1 cellular context compared by ENCODE assay signal in the genomic region with DNA sequence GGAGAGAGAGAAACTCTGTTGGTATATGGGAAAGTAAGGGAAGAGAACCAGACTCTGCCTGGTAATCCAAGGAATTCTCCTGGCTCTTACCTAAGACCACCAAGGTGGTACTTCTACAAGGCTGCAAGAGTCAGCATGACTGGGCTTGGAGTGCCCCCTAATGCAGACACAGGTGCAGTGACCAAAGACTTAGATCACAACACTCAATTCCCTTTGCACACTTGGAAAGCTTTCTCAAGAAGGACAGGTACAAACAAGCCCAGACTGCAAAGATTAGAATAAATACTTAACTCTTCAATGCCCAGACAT.
TF ChIP-seq lines count a peak whose summit lies in the region.

No MANE protein-coding gene starts in this region.

TF ChIP-seq in HCT116, 20 proteins besides CTCF, POLR2A, EP300 and RAD21 (continued from another document):
- TF ChIP-seq, protein P1, sequence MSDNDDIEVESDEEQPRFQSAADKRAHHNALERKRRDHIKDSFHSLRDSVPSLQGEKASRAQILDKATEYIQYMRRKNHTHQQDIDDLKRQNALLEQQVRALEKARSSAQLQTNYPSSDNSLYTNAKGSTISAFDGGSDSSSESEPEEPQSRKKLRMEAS (IDR thresholded peaks at IDR 0.05), result no peak
- TF ChIP-seq, protein P2, sequence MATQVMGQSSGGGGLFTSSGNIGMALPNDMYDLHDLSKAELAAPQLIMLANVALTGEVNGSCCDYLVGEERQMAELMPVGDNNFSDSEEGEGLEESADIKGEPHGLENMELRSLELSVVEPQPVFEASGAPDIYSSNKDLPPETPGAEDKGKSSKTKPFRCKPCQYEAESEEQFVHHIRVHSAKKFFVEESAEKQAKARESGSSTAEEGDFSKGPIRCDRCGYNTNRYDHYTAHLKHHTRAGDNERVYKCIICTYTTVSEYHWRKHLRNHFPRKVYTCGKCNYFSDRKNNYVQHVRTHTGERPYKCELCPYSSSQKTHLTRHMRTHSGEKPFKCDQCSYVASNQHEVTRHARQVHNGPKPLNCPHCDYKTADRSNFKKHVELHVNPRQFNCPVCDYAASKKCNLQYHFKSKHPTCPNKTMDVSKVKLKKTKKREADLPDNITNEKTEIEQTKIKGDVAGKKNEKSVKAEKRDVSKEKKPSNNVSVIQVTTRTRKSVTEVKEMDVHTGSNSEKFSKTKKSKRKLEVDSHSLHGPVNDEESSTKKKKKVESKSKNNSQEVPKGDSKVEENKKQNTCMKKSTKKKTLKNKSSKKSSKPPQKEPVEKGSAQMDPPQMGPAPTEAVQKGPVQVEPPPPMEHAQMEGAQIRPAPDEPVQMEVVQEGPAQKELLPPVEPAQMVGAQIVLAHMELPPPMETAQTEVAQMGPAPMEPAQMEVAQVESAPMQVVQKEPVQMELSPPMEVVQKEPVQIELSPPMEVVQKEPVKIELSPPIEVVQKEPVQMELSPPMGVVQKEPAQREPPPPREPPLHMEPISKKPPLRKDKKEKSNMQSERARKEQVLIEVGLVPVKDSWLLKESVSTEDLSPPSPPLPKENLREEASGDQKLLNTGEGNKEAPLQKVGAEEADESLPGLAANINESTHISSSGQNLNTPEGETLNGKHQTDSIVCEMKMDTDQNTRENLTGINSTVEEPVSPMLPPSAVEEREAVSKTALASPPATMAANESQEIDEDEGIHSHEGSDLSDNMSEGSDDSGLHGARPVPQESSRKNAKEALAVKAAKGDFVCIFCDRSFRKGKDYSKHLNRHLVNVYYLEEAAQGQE (IDR thresholded peaks at IDR 0.05; ENCODE audit: low read depth), result no peak
- TF ChIP-seq CEBPB (IDR thresholded peaks at IDR 0.05; ENCODE audit: low read depth) (no peak), ZFX (IDR thresholded peaks at IDR 0.05) (no peak), EGR1 (IDR thresholded peaks at IDR 0.05; ENCODE audit: low read depth) (no peak), ELF1 (IDR thresholded peaks at IDR 0.05; ENCODE audit: borderline replicate concordance, low read depth) (no peak), SRF (IDR thresholded peaks at IDR 0.05; ENCODE audit: low read depth) (no peak), EZH2 (IDR thresholded peaks at IDR 0.05) (no peak), ZNF274 (IDR thresholded peaks at IDR 0.05; ENCODE audit: low read depth, low read length) (no peak), JUND (IDR thresholded peaks at IDR 0.05) (no peak), TCF7L2 (IDR thresholded peaks at IDR 0.05; ENCODE audit: borderline replicate concordance, extremely low read depth, insufficient read depth, insufficient read length) (no peak), SP1 (IDR thresholded peaks at IDR 0.05; ENCODE audit: low read depth) (no peak), CBX3 (IDR thresholded peaks at IDR 0.05; ENCODE audit: low read depth) (no peak), POLR2AphosphoS5 (IDR thresholded peaks at IDR 0.05; ENCODE audit: low read depth, low read length) (no peak), YY1 (IDR thresholded peaks at IDR 0.05; ENCODE audit: extremely low read depth, insufficient replicate concordance, low read depth, low read length) (no peak), SIN3A (IDR thresholded peaks at IDR 0.05; ENCODE audit: low read depth) (no peak), FOSL1 (IDR thresholded peaks at IDR 0.05; ENCODE audit: low read depth) (no peak)
- TF ChIP-seq, protein P3, sequence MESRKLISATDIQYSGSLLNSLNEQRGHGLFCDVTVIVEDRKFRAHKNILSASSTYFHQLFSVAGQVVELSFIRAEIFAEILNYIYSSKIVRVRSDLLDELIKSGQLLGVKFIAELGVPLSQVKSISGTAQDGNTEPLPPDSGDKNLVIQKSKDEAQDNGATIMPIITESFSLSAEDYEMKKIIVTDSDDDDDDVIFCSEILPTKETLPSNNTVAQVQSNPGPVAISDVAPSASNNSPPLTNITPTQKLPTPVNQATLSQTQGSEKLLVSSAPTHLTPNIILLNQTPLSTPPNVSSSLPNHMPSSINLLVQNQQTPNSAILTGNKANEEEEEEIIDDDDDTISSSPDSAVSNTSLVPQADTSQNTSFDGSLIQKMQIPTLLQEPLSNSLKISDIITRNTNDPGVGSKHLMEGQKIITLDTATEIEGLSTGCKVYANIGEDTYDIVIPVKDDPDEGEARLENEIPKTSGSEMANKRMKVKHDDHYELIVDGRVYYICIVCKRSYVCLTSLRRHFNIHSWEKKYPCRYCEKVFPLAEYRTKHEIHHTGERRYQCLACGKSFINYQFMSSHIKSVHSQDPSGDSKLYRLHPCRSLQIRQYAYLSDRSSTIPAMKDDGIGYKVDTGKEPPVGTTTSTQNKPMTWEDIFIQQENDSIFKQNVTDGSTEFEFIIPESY (IDR thresholded peaks at IDR 0.05; ENCODE audit: extremely low read depth, insufficient replicate concordance, low read length), result no peak
